11 cellular contexts compared by ENCODE assay signal in genomic region chr9:12178634-12179033, GRCh38.
"Had no signal": no experiment of that assay in that cellular context is flagged by ENCODE, and none has a peak within 500 bp of the region (broad histone marks: within the 10 kb centered on the region; RNA-seq: fewer than 3 reads in every experiment).

No MANE protein-coding gene starts in this region.

- H3K9me3 ChIP-seq: HAP-1 had no signal

- DNase-seq: GM23248, GOT3, H7, H9, HCEC 1CT, HFFc6 had no signal

- H3K27ac ChIP-seq: GM23248 had no signal

- H3K4me1 ChIP-seq: HAP-1 had no signal

- H3K36me3 ChIP-seq: HAP-1 had no signal

- H3K4me3 ChIP-seq: GM23248, GM23338, HAP-1 had no signal

- FAIRE-seq: H1, H54 had no signal

- ATAC-seq: GM23338, HCT116 had no signal
